In genomic region chr6:118893095-118893881, GRCh38 we compare ENCODE assay signal across 1 cellular context.
A peak's percentile ranks its signal among the peaks of the same experiment; 100 is the strongest.
TF ChIP-seq lines count a peak whose summit lies in the region.

No MANE protein-coding gene starts in this region.

TF ChIP-seq in GM12878, 131 proteins besides CTCF, POLR2A, EP300 and RAD21 (continued from another document and continues in another):
- TF ChIP-seq ZBTB11 (CRISPR knock-in tag; IDR thresholded peaks at IDR 0.05), result no peak
- TF ChIP-seq NFIC (IDR thresholded peaks at IDR 0.05; ENCODE audit: low read depth, low read length), result no peak
- TF ChIP-seq BHLHE40 (IDR thresholded peaks at IDR 0.05; ENCODE audit: borderline replicate concordance in 1 of 2, low read depth in 2 of 2, low read length in 1 of 2), result no peak
- no peak for TF ChIP-seq STAT3 (IDR thresholded peaks at IDR 0.05; ENCODE audit: low read depth, low read length)
- TF ChIP-seq JUND (IDR thresholded peaks at IDR 0.05; ENCODE audit: low read depth, low read length), result no peak
- TF ChIP-seq FOXM1 (IDR thresholded peaks at IDR 0.05; ENCODE audit: low read depth, low read length), result 0 out of 2 replicates have a peak, but pooled peaks have one; percentile 32
- TF ChIP-seq EED (IDR thresholded peaks at IDR 0.05; ENCODE audit: low read depth), result 0 out of 2 replicates have a peak, but pooled peaks have one; percentile 11
- TF ChIP-seq FOS (IDR thresholded peaks at IDR 0.05; ENCODE audit: borderline replicate concordance, extremely low read depth, insufficient read length), result no peak
- TF ChIP-seq RUNX3 (IDR thresholded peaks at IDR 0.05; ENCODE audit: low read length), result no peak; the same call in 1 of the 2 replicates
- no peak for TF ChIP-seq GATAD2B (conservative IDR thresholded peaks at IDR 0.05; ENCODE audit: low read depth)
- no peak for TF ChIP-seq CREB1 (IDR thresholded peaks at IDR 0.05; ENCODE audit: low read depth)
- peak; percentile 76 for TF ChIP-seq ZNF384 (IDR thresholded peaks at IDR 0.05; ENCODE audit: borderline replicate concordance, low read depth, low read length)
- TF ChIP-seq YY1 (IDR thresholded peaks at IDR 0.05; ENCODE audit: low read depth, low read length), result peak; percentile 91
- peak; percentile 57 for TF ChIP-seq SKIL (IDR thresholded peaks at IDR 0.05; ENCODE audit: low read depth, poor library complexity, severe bottlenecking)
- TF ChIP-seq RBBP5 (conservative IDR thresholded peaks at IDR 0.05), result no peak
- peak; percentile 13; the same call in 1 of the 2 replicates for TF ChIP-seq TAF1 (IDR thresholded peaks at IDR 0.05; ENCODE audit: borderline replicate concordance, low read depth, low read length)
- TF ChIP-seq ZZZ3 (IDR thresholded peaks at IDR 0.05; ENCODE audit: control insufficient read depth, insufficient read length, low read depth), result no peak
- no peak for TF ChIP-seq CHD1 (IDR thresholded peaks at IDR 0.05; ENCODE audit: low read depth, low read length)
- peak; percentile 80 for TF ChIP-seq MLLT1 (IDR thresholded peaks at IDR 0.05)
- no peak for TF ChIP-seq KDM1A (IDR thresholded peaks at IDR 0.05; ENCODE audit: borderline replicate concordance)
- TF ChIP-seq ATF2 (IDR thresholded peaks at IDR 0.05; ENCODE audit: low read length), result 0 out of 2 replicates have a peak, but pooled peaks have one; percentile 9
- no peak for TF ChIP-seq MAX (IDR thresholded peaks at IDR 0.05; ENCODE audit: low read depth, low read length)
- TF ChIP-seq ESRRA (IDR thresholded peaks at IDR 0.05; ENCODE audit: low read length), result no peak
- TF ChIP-seq ASH2L (IDR thresholded peaks at IDR 0.05; ENCODE audit: borderline replicate concordance, low read depth), result 0 out of 2 replicates have a peak, but pooled peaks have one; percentile 14
- no peak for TF ChIP-seq SRF (IDR thresholded peaks at IDR 0.05; ENCODE audit: low read depth in 2 of 2, low read length in 2 of 2)
- TF ChIP-seq GABPA (IDR thresholded peaks at IDR 0.05; ENCODE audit: low read depth), result no peak
- no peak for TF ChIP-seq NR2C2 (IDR thresholded peaks at IDR 0.05; ENCODE audit: borderline replicate concordance, control insufficient read depth, insufficient read length, low read depth)
- TF ChIP-seq IKZF2 (IDR thresholded peaks at IDR 0.05), result 0 out of 4 replicates have a peak, but pooled peaks of 1 of the 2 experiments have one; percentile 7
- no peak for TF ChIP-seq ZBTB40 (IDR thresholded peaks at IDR 0.05; ENCODE audit: borderline replicate concordance)
- no peak for TF ChIP-seq NKRF (conservative IDR thresholded peaks at IDR 0.05)
- TF ChIP-seq RELB (IDR thresholded peaks at IDR 0.05; ENCODE audit: low read depth), result peak; percentile 49; the same call in 1 of the 2 replicates
- TF ChIP-seq ZNF687 (IDR thresholded peaks at IDR 0.05), result no peak
- no peak for TF ChIP-seq ELK1 (IDR thresholded peaks at IDR 0.05; ENCODE audit: low read depth, low read length)
